Comparison of ENCODE assay signal across 1 cellular context in the genomic region with DNA sequence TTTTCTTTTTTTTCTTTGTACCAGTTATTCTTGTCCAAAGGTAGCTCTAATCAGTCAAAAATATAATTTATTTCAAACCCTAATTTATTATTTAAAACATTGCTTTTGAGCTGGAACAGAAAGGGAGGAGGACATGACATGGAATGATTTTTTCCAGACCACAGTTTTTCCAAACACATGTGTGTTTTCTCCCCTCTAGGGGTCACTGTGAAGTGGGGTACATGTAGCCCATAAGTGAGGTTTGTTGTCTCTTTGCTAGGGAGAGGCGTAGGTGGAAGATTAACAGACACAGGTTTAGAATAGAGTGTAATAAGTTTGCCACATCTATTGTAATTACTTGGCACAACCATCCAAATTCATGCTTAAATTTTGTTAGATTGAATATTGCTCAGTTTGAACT.
TF ChIP-seq lines count a peak whose summit lies in the region.

No MANE protein-coding gene starts in this region.

TF ChIP-seq in HCT116, 20 proteins besides CTCF, POLR2A, EP300 and RAD21 (continued from another document):
- TF ChIP-seq ELF1 (IDR thresholded peaks at IDR 0.05; ENCODE audit: borderline replicate concordance, low read depth) (no peak), EZH2phosphoT487 (IDR thresholded peaks at IDR 0.05; ENCODE audit: borderline replicate concordance) (no peak), TCF7L2 (IDR thresholded peaks at IDR 0.05; ENCODE audit: borderline replicate concordance, extremely low read depth, insufficient read depth, insufficient read length) (no peak), CEBPB (IDR thresholded peaks at IDR 0.05; ENCODE audit: low read depth) (no peak)
- TF ChIP-seq, protein P1, sequence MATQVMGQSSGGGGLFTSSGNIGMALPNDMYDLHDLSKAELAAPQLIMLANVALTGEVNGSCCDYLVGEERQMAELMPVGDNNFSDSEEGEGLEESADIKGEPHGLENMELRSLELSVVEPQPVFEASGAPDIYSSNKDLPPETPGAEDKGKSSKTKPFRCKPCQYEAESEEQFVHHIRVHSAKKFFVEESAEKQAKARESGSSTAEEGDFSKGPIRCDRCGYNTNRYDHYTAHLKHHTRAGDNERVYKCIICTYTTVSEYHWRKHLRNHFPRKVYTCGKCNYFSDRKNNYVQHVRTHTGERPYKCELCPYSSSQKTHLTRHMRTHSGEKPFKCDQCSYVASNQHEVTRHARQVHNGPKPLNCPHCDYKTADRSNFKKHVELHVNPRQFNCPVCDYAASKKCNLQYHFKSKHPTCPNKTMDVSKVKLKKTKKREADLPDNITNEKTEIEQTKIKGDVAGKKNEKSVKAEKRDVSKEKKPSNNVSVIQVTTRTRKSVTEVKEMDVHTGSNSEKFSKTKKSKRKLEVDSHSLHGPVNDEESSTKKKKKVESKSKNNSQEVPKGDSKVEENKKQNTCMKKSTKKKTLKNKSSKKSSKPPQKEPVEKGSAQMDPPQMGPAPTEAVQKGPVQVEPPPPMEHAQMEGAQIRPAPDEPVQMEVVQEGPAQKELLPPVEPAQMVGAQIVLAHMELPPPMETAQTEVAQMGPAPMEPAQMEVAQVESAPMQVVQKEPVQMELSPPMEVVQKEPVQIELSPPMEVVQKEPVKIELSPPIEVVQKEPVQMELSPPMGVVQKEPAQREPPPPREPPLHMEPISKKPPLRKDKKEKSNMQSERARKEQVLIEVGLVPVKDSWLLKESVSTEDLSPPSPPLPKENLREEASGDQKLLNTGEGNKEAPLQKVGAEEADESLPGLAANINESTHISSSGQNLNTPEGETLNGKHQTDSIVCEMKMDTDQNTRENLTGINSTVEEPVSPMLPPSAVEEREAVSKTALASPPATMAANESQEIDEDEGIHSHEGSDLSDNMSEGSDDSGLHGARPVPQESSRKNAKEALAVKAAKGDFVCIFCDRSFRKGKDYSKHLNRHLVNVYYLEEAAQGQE (IDR thresholded peaks at IDR 0.05; ENCODE audit: low read depth): no peak
